In genomic region chr2:74205113-74205512, GRCh38 we compare ENCODE assay signal across 9 cellular contexts. TPM values are rescaled to one million over a fixed set of nuclear protein-coding genes. Genes with fewer than 3 reads are reported as not detected.
DNase-seq lines count a peak whose midpoint lies in the region; ATAC-seq, FAIRE-seq and TF ChIP-seq lines count a peak whose summit lies in the region.
"Had no signal": no experiment of that assay in that cellular context is flagged by ENCODE, and none has a peak within 500 bp of the region (broad histone marks: within the 10 kb centered on the region; RNA-seq: fewer than 3 reads in every experiment).

No MANE protein-coding gene starts in this region.

- no peak for TF ChIP-seq POLR2A in H1 (IDR thresholded peaks at IDR 0.05; ENCODE audit: control extremely low read depth in 1 of 2, low read depth in 2 of 2, low read length in 2 of 2)

- H4K91ac ChIP-seq in H1 (replicated peaks; ENCODE audit: insufficient read length, low read length) = no peak overlapping the region

- peaks cover 100% of the 10 kb centered on the region for H3K36me3 ChIP-seq in RWPE2 (ENCODE audit: low read depth)
- peaks cover 6 to 84% (median 27%) of the 10 kb centered on the region in 4 experiments for H3K36me3 ChIP-seq in H1 (ENCODE audit: control insufficient read depth in 2 of 4, insufficient read depth in 4 of 4, low read length in 3 of 4)
- H3K36me3 ChIP-seq in smooth muscle cell (ENCODE audit: low read depth) = no peaks in the 10 kb centered on the region

- H3K23ac ChIP-seq in H1 (ENCODE audit: insufficient read length) = no peak overlapping the region

- H3K4me2 ChIP-seq in H1 (ENCODE audit: insufficient read depth in 1 of 2, low read depth in 2 of 2, low read length in 2 of 2) (peak overlapping the region; percentile 41 to 100; a peak in 3 of 4 replicates), smooth muscle cell (no peak overlapping the region)

- no peak overlapping the region for H2AK5ac ChIP-seq in H1 (ENCODE audit: low read depth, low read length)

- H4K8ac ChIP-seq in H1 (ENCODE audit: extremely low read depth, insufficient read depth, low read length) = no peak overlapping the region

- no peak overlapping the region for H2BK5ac ChIP-seq in H1 (ENCODE audit: low read depth, low read length)

- peaks cover 1% of the 10 kb centered on the region; the same call in 1 of the 2 replicates for H3K23me2 ChIP-seq in H1 (ENCODE audit: low read depth, low read length)

- H3K4me3 ChIP-seq in RWPE2 (ENCODE audit: severe bottlenecking) = no peak overlapping the region
- H3K4me3 ChIP-seq in H1 (ENCODE audit: extremely low read depth in 1 of 4, insufficient read depth in 2 of 4, low read depth in 3 of 4, low read length in 4 of 4) = no peak overlapping the region
- H3K4me3 ChIP-seq in smooth muscle cell = no peak overlapping the region

- no peak overlapping the region for H2BK15ac ChIP-seq in H1 (ENCODE audit: low read length)

- H4K20me1 ChIP-seq in H1 (replicated peaks in 1 of 2; ENCODE audit: control insufficient read depth in 1 of 2, insufficient read depth in 2 of 2, low read length in 2 of 2) (peaks cover 32 to 42% of the 10 kb centered on the region in 2 experiments), smooth muscle cell (ENCODE audit: low read depth) (peaks cover 100% of the 10 kb centered on the region)

- peaks cover 54% of the 10 kb centered on the region for H3K36me3 Mint-ChIP-seq in T-helper 1 cell treated with Interleukin-12 subunit alpha and Interleukin-12 subunit beta and Interleukin-4 antibody, amounts not matched to agents 30 μg/mL and 1 μg/mL, for 36 hours (ENCODE audit: low read depth)

- POLR2A ChIA-PET in H1 (lab: Charles Lee; ENCODE audit: partially characterized antibody) = interaction anchor here (1.3 to 72.1 kb wide), 5 partner anchors 4 to 231 kb away, joined by 3 to 2699 read pairs (median 15); partner anchors contain the start of genes BOLA3, MOB1A and MTHFD2

- CTCF ChIA-PET in H1 (lab: Charles Lee; ENCODE audit: partially characterized antibody) = interaction anchor here (0.7 to 3.1 kb wide), 5 partner anchors 26 to 118 kb away, joined by 3 to 14 read pairs (median 4); partner anchors contain the start of genes BOLA3 and MOB1A

- no peaks in the 10 kb centered on the region for H3K27me3 ChIP-seq in RWPE2 (ENCODE audit: insufficient read depth, poor library complexity, severe bottlenecking)
- no peaks in the 10 kb centered on the region for H3K27me3 ChIP-seq in H1 (replicated peaks in 1 of 4; ENCODE audit: control insufficient read depth in 3 of 4, extremely low read depth in 1 of 4, insufficient read depth in 3 of 4, low read length in 3 of 4)
- no peaks in the 10 kb centered on the region for H3K27me3 ChIP-seq in smooth muscle cell (ENCODE audit: low read depth)

- no peaks in the 10 kb centered on the region for H3K9me3 Mint-ChIP-seq in T-helper 1 cell treated with Interleukin-12 subunit alpha and Interleukin-12 subunit beta and Interleukin-4 antibody, amounts not matched to agents 30 μg/mL and 1 μg/mL, for 36 hours

- peaks cover 16% of the 10 kb centered on the region for H3K79me1 ChIP-seq in H1 (ENCODE audit: low read depth, low read length)

- H2BK12ac ChIP-seq in H1 (ENCODE audit: low read depth, low read length) = no peak overlapping the region

- 69% methylated on average over 5 of the region's 5 CpGs; no CpG with 5 or more reads in 1 of the 2 experiments for WGBS in H1 (ENCODE audit: extremely low coverage in 1 of 2, insufficient coverage in 1 of 2, insufficient read length in 1 of 2, insufficient replicate concordance in 2 of 2, low coverage in 1 of 2, low lambda C conversion rate in 2 of 2, missing lambda C conversion rate in 1 of 2), 2 experiments
- WGBS in smooth muscle cell (ENCODE audit: low lambda C conversion rate) = 86% methylated on average over 5 of the region's 5 CpGs

- H3K9me3 ChIP-seq in RWPE2 (ENCODE audit: severe bottlenecking) = no peaks in the 10 kb centered on the region
- no peaks in the 10 kb centered on the region for H3K9me3 ChIP-seq in H1 (ENCODE audit: insufficient read depth in 2 of 2, low read depth in 1 of 2, low read length in 1 of 2)
- H3K9me3 ChIP-seq in smooth muscle cell (replicated peaks; ENCODE audit: low read depth) = no peaks in the 10 kb centered on the region

- FAIRE-seq in H1 (lab: Jason Lieb, UNC) = no peak

- H2BK20ac ChIP-seq in H1 (ENCODE audit: low read length) = no peak overlapping the region

- peak overlapping the region; percentile 96 for H3K27ac Mint-ChIP-seq in T-helper 1 cell treated with Interleukin-12 subunit alpha and Interleukin-12 subunit beta and Interleukin-4 antibody, amounts not matched to agents 30 μg/mL and 1 μg/mL, for 36 hours

- no peak for TF ChIP-seq EP300 in H1 (IDR thresholded peaks at IDR 0.05; ENCODE audit: borderline replicate concordance in 1 of 2, low read depth in 2 of 2, low read length in 2 of 2)

- no peak overlapping the region for H4K5ac ChIP-seq in H1 (ENCODE audit: insufficient read length, low read depth, low read length)

- H3K14ac ChIP-seq in H1 (ENCODE audit: insufficient read length) = no peak overlapping the region

- H2AFZ ChIP-seq in H1 (ENCODE audit: low read length) (no peak overlapping the region), smooth muscle cell (ENCODE audit: low read depth) (no peak overlapping the region)

- peak overlapping the region; percentile 80 for H3K4me3 Mint-ChIP-seq in T-helper 1 cell treated with Interleukin-12 subunit alpha and Interleukin-12 subunit beta and Interleukin-4 antibody, amounts not matched to agents 30 μg/mL and 1 μg/mL, for 36 hours

- TF ChIP-seq RAD21 in H1 (IDR thresholded peaks at IDR 0.05 in 1 of 2, conservative IDR thresholded peaks at IDR 0.05 in 1 of 2; ENCODE audit: low read depth in 2 of 2, low read length in 2 of 2) = no peak

- peak; percentile 9; the same call in 1 of the 3 replicates for ATAC-seq in RWPE2 (ENCODE audit: low read depth)

- H3K9ac ChIP-seq in H1 (replicated peaks in 1 of 4; ENCODE audit: extremely low read depth in 1 of 4, low read depth in 3 of 4, low read length in 3 of 4) (no peak overlapping the region), smooth muscle cell (ENCODE audit: low read depth) (no peak overlapping the region)

- no peak for TF ChIP-seq CTCF in RWPE2 (IDR thresholded peaks at IDR 0.05; ENCODE audit: poor library complexity, severe bottlenecking)
- TF ChIP-seq CTCF in H1 (IDR thresholded peaks at IDR 0.05; ENCODE audit: control extremely low read depth in 1 of 3, insufficient read depth in 1 of 3, low read depth in 1 of 3, low read length in 3 of 3) = no peak
- TF ChIP-seq CTCF in smooth muscle cell (IDR thresholded peaks at IDR 0.05; ENCODE audit: borderline replicate concordance, insufficient read depth, poor library complexity, severe bottlenecking) = no peak

- DNase-seq in T-helper 1 cell (no peak), RWPE2 (ENCODE audit: low spot score) (no peak), H1 (ENCODE audit: low read depth in 1 of 2, low spot score in 2 of 2) (no peak), smooth muscle cell (lab: John Stamatoyannopoulos, UW; ENCODE audit: unreplicated experiment) (no peak), T-helper 9 cell (no peak), D341Med (ENCODE audit: low spot score) (no peak), DMS79 treated with DMSO at 0.1 percent for 48 hours (lab: John Stamatoyannopoulos, UW) (no peak)
- DNase-seq: 8988T had no signal

- H3K27me3 Mint-ChIP-seq in T-helper 1 cell treated with Interleukin-12 subunit alpha and Interleukin-12 subunit beta and Interleukin-4 antibody, amounts not matched to agents 30 μg/mL and 1 μg/mL, for 36 hours (ENCODE audit: low read depth) = no peaks in the 10 kb centered on the region

- H3K18ac ChIP-seq in H1 (ENCODE audit: extremely low read depth, low read length) = no peak overlapping the region

- peaks cover 69% of the 10 kb centered on the region for H3K4me1 Mint-ChIP-seq in T-helper 1 cell treated with Interleukin-12 subunit alpha and Interleukin-12 subunit beta and Interleukin-4 antibody, amounts not matched to agents 30 μg/mL and 1 μg/mL, for 36 hours (ENCODE audit: low read depth)

- H3K27ac ChIP-seq in RWPE2 (ENCODE audit: poor library complexity, severe bottlenecking) = peak overlapping the region; percentile 63
- no peak overlapping the region for H3K27ac ChIP-seq in H1 (ENCODE audit: low read depth, low read length)
- H3K27ac ChIP-seq in smooth muscle cell (ENCODE audit: low read depth) = peak overlapping the region; percentile 45

- H3F3A ChIP-seq in smooth muscle cell (ENCODE audit: low read depth) = peaks cover 3% of the 10 kb centered on the region

- no peak overlapping the region for H3K4ac ChIP-seq in H1 (replicated peaks; ENCODE audit: insufficient read length, low read depth, low read length)

- H2BK120ac ChIP-seq in H1 (replicated peaks; ENCODE audit: low read depth, low read length) = no peak overlapping the region

- no peak overlapping the region for H3K56ac ChIP-seq in H1 (replicated peaks; ENCODE audit: insufficient read length, low read depth, low read length)

- H3K79me2 ChIP-seq in H1 (ENCODE audit: control insufficient read depth in 1 of 2, insufficient read depth in 2 of 2, low read length in 2 of 2) = peaks cover 52 to 91% of the 10 kb centered on the region in 2 experiments
- H3K79me2 ChIP-seq in smooth muscle cell (ENCODE audit: low read depth) = peaks cover 100% of the 10 kb centered on the region

- peaks cover 49% of the 10 kb centered on the region for H3K4me1 ChIP-seq in RWPE2 (ENCODE audit: insufficient read depth, poor library complexity, severe bottlenecking)
- peaks cover 2 to 19% (median 16%) of the 10 kb centered on the region in 4 experiments for H3K4me1 ChIP-seq in H1 (replicated peaks in 1 of 4; ENCODE audit: control insufficient read depth in 3 of 4, insufficient read depth in 4 of 4, low read length in 3 of 4)
- peaks cover 16% of the 10 kb centered on the region for H3K4me1 ChIP-seq in smooth muscle cell (ENCODE audit: low read depth)

RNA-seq across cellular contexts. Expression of gene MTHFD2, which starts 6.7 kb away (rescaled TPM):
- total RNA-seq in H1 (2021; fragmentation: NEBNext Ultra II Directional; extraction: Animal tissue kit (Norgen Biotek cat#: 25700)) = 260 and 291 TPM in 2 replicates
- polyA plus RNA-seq in H1 (2011; rRNA removed) = 99.2 and 99.5 TPM in 2 replicates
- polyA plus RNA-seq in H1 (2011; cell fraction: cytosol; rRNA removed) = 162 TPM
- 126 TPM for polyA plus RNA-seq in H1 (2011; cell fraction: nucleus; rRNA removed)
- polyA plus RNA-seq in H1 (2012, experiment 1 of 2) = 182 to 218 TPM (median 193 TPM) in 4 replicates
- polyA plus RNA-seq in H1 (2012, experiment 2 of 2) = 36.2 TPM
- 111 TPM for polyA plus RNA-seq in H1 (2013, experiment 1 of 2)
- 121 TPM for polyA plus RNA-seq in H1 (2013, experiment 2 of 2)
- 252 and 265 TPM in 2 replicates for polyA minus RNA-seq in H1 (2011; rRNA and poly(A)+ RNA removed)
- 207 TPM for polyA minus RNA-seq in H1 (2011; cell fraction: cytosol; rRNA and poly(A)+ RNA removed)
- polyA minus RNA-seq in H1 (2011; cell fraction: nucleus; rRNA and poly(A)+ RNA removed) = 106 TPM
- total RNA-seq in smooth muscle cell = 136 and 159 TPM in 2 replicates
- 63.6 and 74.2 TPM in 2 replicates for polyA plus RNA-seq in smooth muscle cell

RNA-seq across cellular contexts. Expression of gene MOB1A, which starts 26.4 kb away (rescaled TPM):
- 91.7 and 93.9 TPM in 2 replicates for total RNA-seq in H1 (2021; fragmentation: NEBNext Ultra II Directional; extraction: Animal tissue kit (Norgen Biotek cat#: 25700))
- 16.2 and 21.6 TPM in 2 replicates for polyA plus RNA-seq in H1 (2011; rRNA removed)
- 23.6 TPM for polyA plus RNA-seq in H1 (2011; cell fraction: cytosol; rRNA removed)
- polyA plus RNA-seq in H1 (2011; cell fraction: nucleus; rRNA removed) = 8.9 TPM
- 20.6 to 48.6 TPM (median 27.5 TPM) in 4 replicates for polyA plus RNA-seq in H1 (2012, experiment 1 of 2)
- 12.7 TPM for polyA plus RNA-seq in H1 (2012, experiment 2 of 2)
- 37.4 TPM for polyA plus RNA-seq in H1 (2013, experiment 1 of 2)
- polyA plus RNA-seq in H1 (2013, experiment 2 of 2) = 38.3 TPM
- polyA minus RNA-seq in H1 (2011; rRNA and poly(A)+ RNA removed) = 31.8 and 53.8 TPM in 2 replicates
- polyA minus RNA-seq in H1 (2011; cell fraction: cytosol; rRNA and poly(A)+ RNA removed) = 22.6 TPM
- polyA minus RNA-seq in H1 (2011; cell fraction: nucleus; rRNA and poly(A)+ RNA removed) = 25.8 TPM
- total RNA-seq in smooth muscle cell = 98.1 and 140 TPM in 2 replicates
- 41.5 and 45.2 TPM in 2 replicates for polyA plus RNA-seq in smooth muscle cell

RNA-seq across cellular contexts. Expression of gene BOLA3, which starts 57.4 kb away (rescaled TPM):
- 67.3 and 68.6 TPM in 2 replicates for total RNA-seq in H1 (2021; fragmentation: NEBNext Ultra II Directional; extraction: Animal tissue kit (Norgen Biotek cat#: 25700))
- polyA plus RNA-seq in H1 (2011; rRNA removed) (41.5 and 46.1 TPM in 2 replicates), smooth muscle cell (93.8 and 100 TPM in 2 replicates)
- 52.0 TPM for polyA plus RNA-seq in H1 (2011; cell fraction: cytosol; rRNA removed)
- polyA plus RNA-seq in H1 (2011; cell fraction: nucleus; rRNA removed) = 13.3 TPM
- polyA plus RNA-seq in H1 (2012, experiment 1 of 2) = 42.8 to 64.7 TPM (median 51.8 TPM) in 4 replicates
- polyA plus RNA-seq in H1 (2012, experiment 2 of 2) = 54.5 TPM
- 116 TPM for polyA plus RNA-seq in H1 (2013, experiment 1 of 2)
- 116 TPM for polyA plus RNA-seq in H1 (2013, experiment 2 of 2)
- 5.1 and 5.5 TPM in 2 replicates for polyA minus RNA-seq in H1 (2011; rRNA and poly(A)+ RNA removed)
- polyA minus RNA-seq in H1 (2011; cell fraction: cytosol; rRNA and poly(A)+ RNA removed) = 16.7 TPM
- polyA minus RNA-seq in H1 (2011; cell fraction: nucleus; rRNA and poly(A)+ RNA removed) = 26.5 TPM
- total RNA-seq in smooth muscle cell = 87.5 and 99.7 TPM in 2 replicates
